25 cellular contexts compared by ENCODE assay signal in the genomic region with DNA sequence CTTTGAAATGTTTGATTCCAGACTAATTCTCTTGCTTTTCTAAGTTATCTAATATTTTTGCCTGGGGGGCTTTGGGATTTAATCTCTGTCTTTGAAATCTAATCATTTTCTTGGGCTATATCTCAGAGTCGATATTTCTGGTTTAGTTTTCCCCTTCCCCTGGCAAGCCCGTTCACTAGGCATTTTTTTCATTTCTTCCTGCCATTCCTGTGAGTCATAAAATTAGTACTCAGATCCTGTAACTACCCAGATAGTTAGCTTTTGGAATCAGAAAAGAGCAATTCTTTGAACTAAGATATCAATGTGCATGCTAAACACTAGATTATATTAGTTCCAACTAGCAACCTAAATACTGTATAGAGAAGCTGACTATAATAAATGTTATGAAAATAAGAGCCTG. TPM values are rescaled to one million over a fixed set of nuclear protein-coding genes. Genes with fewer than 3 reads are reported as not detected.
DNase-seq lines count a peak whose midpoint lies in the region; ATAC-seq and TF ChIP-seq lines count a peak whose summit lies in the region.
"Had no signal": no experiment of that assay in that cellular context is flagged by ENCODE, and none has a peak within 500 bp of the region (broad histone marks: within the 10 kb centered on the region; RNA-seq: fewer than 3 reads in every experiment).

No MANE protein-coding gene starts in this region.

- TF ChIP-seq POLR2A in GM18505 (IDR thresholded peaks at IDR 0.05; ENCODE audit: borderline replicate concordance, extremely low read depth, insufficient read depth, insufficient read length), result no peak

- no peaks in the 10 kb centered on the region for H3K36me3 Mint-ChIP-seq in CD4-positive, alpha-beta memory T cell

- DNase-seq in AG10803 (ENCODE audit: low read depth) (peak; percentile 22), M059J (ENCODE audit: low read depth) (peak; percentile 44), dermis blood vessel endothelial cell (peak; percentile 41), kidney tubule cell (ENCODE audit: low spot score) (peak; percentile 39), medulla oblongata (ENCODE audit: extremely low spot score) (no peak)
- no peak for DNase-seq in CD4-positive, alpha-beta memory T cell
- DNase-seq in activated CD4-positive, alpha-beta T cell treated with anti-CD3 and anti-CD28 coated beads, Interleukin-2, amount 50 U/mL, for 4 hours, result no peak
- DNase-seq: body of pancreas; CD4-positive, alpha-beta T cell; DMS79; foreskin melanocyte; kidney; mesendoderm; NCI-H526; posterior cingulate gyrus; stimulated activated CD4-positive, alpha-beta T cell treated with anti-CD3 and anti-CD28 coated beads, Interleukin-2, amount 100 ng/mL, for 24 hours; stimulated activated naive CD4-positive, alpha-beta T cell had no signal

- no peaks in the 10 kb centered on the region for H3K9me3 ChIP-seq in CD4-positive, alpha-beta memory T cell (ENCODE audit: control insufficient read depth in 1 of 2, low read length in 2 of 2)
- H3K9me3 ChIP-seq: body of pancreas, thoracic aorta had no signal

- H3K4me1 ChIP-seq in CD4-positive, alpha-beta memory T cell (ENCODE audit: insufficient read depth, low read length), result peaks cover 38% of the 10 kb centered on the region
- H3K4me1 ChIP-seq: body of pancreas had no signal

- CTCF ChIA-PET in CD4-positive, alpha-beta memory T cell (lab: Charles Lee; ENCODE audit: partially characterized antibody), result interaction anchor here (1.0 to 1.2 kb wide), 3 partner anchors 9 to 24 kb away, joined by 3 to 5 read pairs (median 4); no protein-coding TSS in a partner anchor

- no peak overlapping the region for H3K27ac ChIP-seq in CD4-positive, alpha-beta memory T cell (ENCODE audit: low read depth, low read length)
- H3K27ac ChIP-seq: body of pancreas, coronary artery, thoracic aorta had no signal

- peak overlapping the region in 1 of 7 donors; percentile 33 for H3K27ac Mint-ChIP-seq in CD4-positive, alpha-beta memory T cell
- H3K27ac Mint-ChIP-seq: activated naive CD8-positive, alpha-beta T cell; activated T-helper 17 cell treated with anti-CD3 and anti-CD28 coated beads, Interleukin-2, amount 50 U/mL, for 72 hours; CD4-positive, alpha-beta T cell; nephron had no signal

- H3K36me3 ChIP-seq in CD4-positive, alpha-beta memory T cell (ENCODE audit: insufficient read depth, low read length), result no peaks in the 10 kb centered on the region
- H3K36me3 ChIP-seq: thoracic aorta had no signal

- POLR2A ChIA-PET in CD4-positive, alpha-beta memory T cell (lab: Charles Lee; ENCODE audit: partially characterized antibody), result no interaction called here

- H3K4me1 Mint-ChIP-seq in CD4-positive, alpha-beta memory T cell, result peaks cover 21 to 42% (median 27%) of the 10 kb centered on the region in 4 donors
- H3K4me1 Mint-ChIP-seq: nephron had no signal

- ATAC-seq in GM18505 (IDR thresholded peaks at IDR 0.05; ENCODE audit: unreplicated experiment), result no peak
- ATAC-seq: activated T-helper 17 cell treated with anti-CD3 and anti-CD28 coated beads, Interleukin-2, amount 50 U/mL, for 72 hours; body of pancreas; HCT116 had no signal

- H3K4me3 ChIP-seq in AG10803 (ENCODE audit: low read length), result no peak overlapping the region
- no peak overlapping the region for H3K4me3 ChIP-seq in CD4-positive, alpha-beta memory T cell (ENCODE audit: low read length in 2 of 2)
- H3K4me3 ChIP-seq: body of pancreas, coronary artery, thoracic aorta had no signal

- H3K9me3 Mint-ChIP-seq in CD4-positive, alpha-beta memory T cell, result peaks cover 0 to 4% (median 0%) of the 10 kb centered on the region in 8 donors
- H3K9me3 Mint-ChIP-seq: activated T-helper 17 cell treated with anti-CD3 and anti-CD28 coated beads, Interleukin-2, amount 50 U/mL, for 72 hours; CD4-positive, alpha-beta T cell; nephron had no signal

- H3K27me3 ChIP-seq in CD4-positive, alpha-beta memory T cell (ENCODE audit: insufficient read depth, low read length), result no peaks in the 10 kb centered on the region
- H3K27me3 ChIP-seq: body of pancreas had no signal

- H3K4me3 Mint-ChIP-seq in CD4-positive, alpha-beta memory T cell, result no peak overlapping the region
- H3K4me3 Mint-ChIP-seq: activated naive CD8-positive, alpha-beta T cell; activated T-helper 17 cell treated with anti-CD3 and anti-CD28 coated beads, Interleukin-2, amount 50 U/mL, for 72 hours; CD4-positive, alpha-beta T cell; nephron had no signal

- H3K27me3 Mint-ChIP-seq in CD4-positive, alpha-beta memory T cell, result no peaks in the 10 kb centered on the region
- H3K27me3 Mint-ChIP-seq: activated naive CD8-positive, alpha-beta T cell; activated T-helper 17 cell treated with anti-CD3 and anti-CD28 coated beads, Interleukin-2, amount 50 U/mL, for 72 hours; CD4-positive, alpha-beta T cell had no signal

- no peak for TF ChIP-seq CTCF in AG10803 (conservative IDR thresholded peaks at IDR 0.05; ENCODE audit: low read length)

- intact Hi-C loops in CD4-positive, alpha-beta memory T cell (cut with micrococcal nuclease), result no loop called here

RNA-seq across cellular contexts. Expression of a gene that starts 29.4 kb away (rescaled TPM):
- total RNA-seq in M059J (2014; rRNA removed; shearing (Covaris generic)), result 4.6 and 9.3 TPM in 2 replicates
- 41.5 and 56.5 TPM in 2 replicates for total RNA-seq in dermis blood vessel endothelial cell
- 100 to 1,000 TPM; 138 to 154 TPM for total RNA-seq in CD4-positive, alpha-beta memory T cell
- polyA plus RNA-seq in CD4-positive, alpha-beta memory T cell, result 10 to 100 TPM; 67.6 to 94.6 TPM

RNA-seq across cellular contexts. Expression of a gene that starts 49.4 kb away (rescaled TPM):
- 0.15 and 0.86 TPM in 2 replicates for total RNA-seq in M059J (2014; rRNA removed; shearing (Covaris generic))
- total RNA-seq in dermis blood vessel endothelial cell, result 1.0 and 1.4 TPM in 2 replicates
- not detected for total RNA-seq in CD4-positive, alpha-beta memory T cell
- under 1 TPM in 1 of 2 donors, not detected in 1; 0.32 TPM for polyA plus RNA-seq in CD4-positive, alpha-beta memory T cell
- total RNA-seq: activated T-helper 17 cell treated with anti-CD3 and anti-CD28 coated beads, Interleukin-2, amount 50 U/mL, for 72 hours; body of pancreas; thoracic aorta had no signal
- polyA plus RNA-seq: AG04450 had no signal

Comparison
In these comparisons a context has a peak if more than half of its experiments do, and no peak if none do; other contexts are left out.
1. DNase-seq: peak in AG10803 (single experiment), M059J (single experiment), dermis blood vessel endothelial cell (single experiment) and kidney tubule cell (single experiment); none in CD4-positive, alpha-beta memory T cell (0 of 5), activated CD4-positive, alpha-beta T cell treated with anti-CD3 and anti-CD28 coated beads, Interleukin-2, amount 50 U/mL, for 4 hours (0 of 2) and medulla oblongata (single experiment).